In genomic region chr1:95534985-95535384, GRCh38 we compare ENCODE assay signal across 17 cellular contexts.
"Had no signal": no experiment of that assay in that cellular context is flagged by ENCODE, and none has a peak within 500 bp of the region (broad histone marks: within the 10 kb centered on the region; RNA-seq: fewer than 3 reads in every experiment).

No MANE protein-coding gene starts in this region.

- H3K27ac ChIP-seq: brain microvascular endothelial cell, colonic mucosa, tibial nerve, uterus had no signal

- H3K9me3 ChIP-seq: colonic mucosa, tibial nerve, uterus had no signal

- ATAC-seq: activated CD8-positive, alpha-beta memory T cell treated with anti-CD3 and anti-CD28 coated beads, Interleukin-2, amount 10 ng/mL, durations not matched to agents 7 days and 5 days; activated T-helper 17 cell treated with anti-CD3 and anti-CD28 coated beads, Interleukin-2, amount 50 U/mL, for 72 hours had no signal

- H3K4me3 ChIP-seq: colonic mucosa, tibial nerve, uterus had no signal

- H3K4me3 Mint-ChIP-seq: activated B cell treated with CpG ODN at 0.5 μM for 24 hours; activated CD4-positive, alpha-beta memory T cell treated with anti-CD3 and anti-CD28 coated beads, Interleukin-2, amount 10 ng/mL, durations not matched to agents 7 days and 5 days; activated CD8-positive, alpha-beta memory T cell treated with anti-CD3 and anti-CD28 coated beads, Interleukin-2, amount 10 ng/mL, durations not matched to agents 7 days and 5 days; activated naive CD8-positive, alpha-beta T cell treated with anti-CD3 and anti-CD28 coated beads, Interleukin-2, amount 10 ng/mL, durations not matched to agents 7 days and 5 days; activated T-helper 17 cell treated with anti-CD3 and anti-CD28 coated beads, Interleukin-2, amount 50 U/mL, for 72 hours; central memory CD8-positive, alpha-beta T cell; nephron had no signal

- H3K36me3 Mint-ChIP-seq: activated CD8-positive, alpha-beta memory T cell treated with anti-CD3 and anti-CD28 coated beads, Interleukin-2, amount 10 ng/mL, durations not matched to agents 7 days and 5 days; activated naive CD8-positive, alpha-beta T cell treated with anti-CD3 and anti-CD28 coated beads, Interleukin-2, amount 10 ng/mL, durations not matched to agents 7 days and 5 days had no signal

- H3K27me3 ChIP-seq: brain microvascular endothelial cell, colonic mucosa, tibial nerve, uterus had no signal

- H3K36me3 ChIP-seq: brain microvascular endothelial cell, colonic mucosa, tibial nerve, uterus had no signal

- H3K27ac Mint-ChIP-seq: activated B cell treated with CpG ODN at 0.5 μM for 24 hours; activated CD4-positive, alpha-beta memory T cell treated with anti-CD3 and anti-CD28 coated beads, Interleukin-2, amount 10 ng/mL, durations not matched to agents 7 days and 5 days; activated CD8-positive, alpha-beta memory T cell treated with anti-CD3 and anti-CD28 coated beads, Interleukin-2, amount 10 ng/mL, durations not matched to agents 7 days and 5 days; activated naive CD8-positive, alpha-beta T cell treated with anti-CD3 and anti-CD28 coated beads, Interleukin-2, amount 10 ng/mL, durations not matched to agents 7 days and 5 days; activated T-helper 17 cell treated with anti-CD3 and anti-CD28 coated beads, Interleukin-2, amount 50 U/mL, for 72 hours; nephron; progenitor cell of endocrine pancreas had no signal

- H3K27me3 Mint-ChIP-seq: activated B cell treated with CpG ODN at 0.5 μM for 24 hours; activated CD4-positive, alpha-beta memory T cell treated with anti-CD3 and anti-CD28 coated beads, Interleukin-2, amount 10 ng/mL, durations not matched to agents 7 days and 5 days; activated CD8-positive, alpha-beta memory T cell treated with anti-CD3 and anti-CD28 coated beads, Interleukin-2, amount 10 ng/mL, durations not matched to agents 7 days and 5 days; activated naive CD8-positive, alpha-beta T cell treated with anti-CD3 and anti-CD28 coated beads, Interleukin-2, amount 10 ng/mL, durations not matched to agents 7 days and 5 days; activated T-helper 17 cell treated with anti-CD3 and anti-CD28 coated beads, Interleukin-2, amount 50 U/mL, for 72 hours; central memory CD8-positive, alpha-beta T cell; progenitor cell of endocrine pancreas had no signal

- H3K4me1 ChIP-seq: colonic mucosa, tibial nerve, uterus had no signal

- H3K9me3 Mint-ChIP-seq: activated naive CD8-positive, alpha-beta T cell treated with anti-CD3 and anti-CD28 coated beads, Interleukin-2, amount 10 ng/mL, durations not matched to agents 7 days and 5 days; nephron had no signal

- H3K4me1 Mint-ChIP-seq: activated B cell treated with CpG ODN at 0.5 μM for 24 hours; activated CD4-positive, alpha-beta memory T cell treated with anti-CD3 and anti-CD28 coated beads, Interleukin-2, amount 10 ng/mL, durations not matched to agents 7 days and 5 days; activated CD8-positive, alpha-beta memory T cell treated with anti-CD3 and anti-CD28 coated beads, Interleukin-2, amount 10 ng/mL, durations not matched to agents 7 days and 5 days; activated naive CD8-positive, alpha-beta T cell treated with anti-CD3 and anti-CD28 coated beads, Interleukin-2, amount 10 ng/mL, durations not matched to agents 7 days and 5 days; activated T-helper 17 cell treated with anti-CD3 and anti-CD28 coated beads, Interleukin-2, amount 50 U/mL, for 72 hours; central memory CD8-positive, alpha-beta T cell had no signal

- DNase-seq: activated B cell treated with CpG ODN at 0.5 μM for 24 hours; activated CD4-positive, alpha-beta memory T cell treated with anti-CD3 and anti-CD28 coated beads, Interleukin-2, amount 10 ng/mL, durations not matched to agents 7 days and 5 days; activated CD4-positive, alpha-beta T cell treated with anti-CD3 and anti-CD28 coated beads for 4 hours; activated CD8-positive, alpha-beta memory T cell treated with anti-CD3 and anti-CD28 coated beads, Interleukin-2, amount 10 ng/mL, durations not matched to agents 7 days and 5 days; activated naive CD4-positive, alpha-beta T cell treated with Interleukin-2 at 50 U/mL for 16 hours; activated naive CD8-positive, alpha-beta T cell treated with anti-CD3 and anti-CD28 coated beads, Interleukin-2, amount 10 ng/mL, durations not matched to agents 7 days and 5 days; activated T-cell treated with anti-CD3 and anti-CD28 coated beads, Interleukin-2, amount 50 U/mL, for 1 hour; brain microvascular endothelial cell; colonic mucosa; stimulated activated naive CD4-positive, alpha-beta T cell treated with Interleukin-2 at 50 U/mL for 16 hours; SW 1271; uterus had no signal
